In the genomic region with DNA sequence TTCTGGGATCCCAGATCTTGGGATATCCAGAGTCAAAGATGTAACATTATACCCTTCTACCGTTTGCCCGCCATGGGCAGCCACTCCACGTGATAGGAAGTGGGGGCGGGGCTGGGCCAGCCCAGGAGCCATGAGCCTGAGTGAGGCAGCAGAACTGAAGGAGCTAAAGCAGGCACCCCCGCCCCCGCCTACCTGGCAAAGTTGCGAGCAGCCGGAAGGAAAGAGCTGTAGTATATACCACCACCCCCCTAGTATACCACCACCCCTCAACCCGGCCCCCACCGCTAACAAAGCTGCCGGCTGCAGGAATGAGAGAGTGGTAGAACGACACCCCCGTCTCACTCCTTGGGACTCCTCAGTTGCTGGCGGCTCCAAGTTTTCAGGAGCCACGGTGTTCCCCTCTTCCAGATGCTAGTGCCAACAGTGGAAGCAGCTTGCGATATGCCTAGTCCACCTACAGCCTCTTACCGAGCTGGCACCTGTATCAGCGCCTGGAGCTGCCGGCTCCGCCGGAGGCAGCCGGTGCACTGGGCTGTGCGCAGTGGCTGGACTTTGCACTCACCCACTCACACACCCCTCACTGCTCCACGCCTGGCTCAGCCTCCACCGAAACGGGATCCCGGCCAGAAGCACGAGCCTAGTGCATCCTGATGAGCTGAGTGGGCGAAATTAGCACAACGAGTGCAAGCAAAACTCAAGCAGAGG, we compare ENCODE assay signal across 24 cellular contexts.
"Had no signal": no experiment of that assay in that cellular context is flagged by ENCODE, and none has a peak within 500 bp of the region (broad histone marks: within the 10 kb centered on the region; RNA-seq: fewer than 3 reads in every experiment).

No MANE protein-coding gene starts in this region.

- H3K27ac ChIP-seq: ascending aorta, Peyer's patch had no signal

- H3K9me3 ChIP-seq: ascending aorta, Peyer's patch had no signal

- H3K4me1 ChIP-seq: ascending aorta, Peyer's patch had no signal

- DNase-seq: activated B cell treated with CpG ODN at 0.5 μM for 24 hours; activated CD4-positive, alpha-beta memory T cell treated with anti-CD3 and anti-CD28 coated beads for 36 hours; activated CD4-positive, alpha-beta T cell treated with anti-CD3 and anti-CD28 coated beads, Interleukin-2, amount 10 ng/mL, durations not matched to agents 7 days and 5 days; activated CD8-positive, alpha-beta memory T cell treated with anti-CD3 and anti-CD28 coated beads for 24 hours; activated effector memory CD4-positive, alpha-beta T cell treated with anti-CD3 and anti-CD28 coated beads, Interleukin-2, amount 50 U/mL, for 16 hours; activated naive CD4-positive, alpha-beta T cell treated with Interleukin-2 at 50 U/mL for 16 hours; activated naive CD8-positive, alpha-beta T cell treated with anti-CD3 and anti-CD28 coated beads, Interleukin-2, amount 50 U/mL, for 24 hours; activated T-cell treated with anti-CD3 and anti-CD28 coated beads, Interleukin-2, amount 50 U/mL, for 4 hours; amniotic stem cell; KG1; NCI-H1048; NCI-H146; NCI-H187 treated with DMSO at 0.1 percent for 48 hours; NCI-H2081 treated with DMSO at 0.1 percent for 48 hours; NCI-H446; NCI-H524 treated with DMSO at 0.1 percent for 48 hours; NK-92 treated with Interleukin-12 subunit alpha and Interleukin-12 subunit beta, amount 100 ng/mL, for 24 hours; Peyer's patch; SIG-M5; T-cell; T-helper 2 cell; T1000 had no signal

- H3K4me3 ChIP-seq: ascending aorta, Peyer's patch had no signal

- ATAC-seq: activated naive CD4-positive, alpha-beta T cell treated with anti-CD3 and anti-CD28 coated beads, Interleukin-2, amount 50 U/mL, for 72 hours; activated naive CD8-positive, alpha-beta T cell treated with anti-CD3 and anti-CD28 coated beads, Interleukin-2, amount 50 U/mL, for 24 hours; activated T-cell treated with anti-CD3 and anti-CD28 coated beads, Interleukin-2, amount 50 U/mL, for 4 hours; T-cell had no signal

- H3K27me3 ChIP-seq: ascending aorta, Peyer's patch had no signal
